Comparison of ENCODE assay signal across 10 cellular contexts in the genomic region with DNA sequence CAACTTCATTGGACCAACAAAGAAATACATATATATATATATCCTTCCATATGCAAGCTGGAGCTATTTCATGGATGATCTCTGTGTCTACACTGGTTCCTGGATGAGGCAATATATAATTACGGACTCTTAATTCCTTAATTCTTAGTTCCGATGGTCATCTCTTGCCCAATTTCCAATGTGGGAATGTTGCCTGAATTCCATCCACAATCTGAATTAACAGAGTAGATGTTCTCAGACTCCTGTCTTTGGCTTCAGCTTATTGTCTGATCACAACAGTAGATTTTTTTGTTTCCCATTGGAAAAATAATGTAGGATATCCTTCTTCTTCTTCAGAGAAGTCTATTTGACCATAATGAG.
"Had no signal": no experiment of that assay in that cellular context is flagged by ENCODE, and none has a peak within 500 bp of the region (broad histone marks: within the 10 kb centered on the region; RNA-seq: fewer than 3 reads in every experiment).

No MANE protein-coding gene starts in this region.

- H3K36me3 ChIP-seq: esophagus squamous epithelium had no signal

- H3K27me3 ChIP-seq: esophagus squamous epithelium had no signal

- DNase-seq: activated CD4-positive, alpha-beta T cell treated with anti-CD3 and anti-CD28 coated beads for 1 hour; activated CD4-positive, alpha-beta T cell treated with anti-CD3 and anti-CD28 coated beads, Interleukin-2, amount 50 U/mL, for 48 hours; activated CD8-positive, alpha-beta memory T cell treated with anti-CD3 and anti-CD28 coated beads, Interleukin-2, amount 10 ng/mL, durations not matched to agents 7 days and 5 days; activated effector memory CD4-positive, alpha-beta T cell treated with anti-CD3 and anti-CD28 coated beads, Interleukin-2, amount 50 U/mL, for 16 hours; activated T-cell treated with anti-CD3 and anti-CD28 coated beads, Interleukin-2, amount 50 U/mL, for 4 hours; esophagus squamous epithelium; stimulated activated CD4-positive, alpha-beta T cell treated with anti-CD3 and anti-CD28 coated beads, Interleukin-4, amount 100 ng/mL, for 24 hours; stimulated activated naive CD8-positive, alpha-beta T cell treated with anti-CD3 and anti-CD28 coated beads, Interleukin-15, amount 100 ng/mL, for 72 hours; T1000 had no signal

- H3K9me3 ChIP-seq: esophagus squamous epithelium had no signal

- H3K4me1 ChIP-seq: esophagus squamous epithelium had no signal

- H3K4me3 ChIP-seq: esophagus squamous epithelium had no signal

- ATAC-seq: activated CD8-positive, alpha-beta memory T cell treated with anti-CD3 and anti-CD28 coated beads, Interleukin-2, amount 10 ng/mL, durations not matched to agents 7 days and 5 days; activated naive CD4-positive, alpha-beta T cell treated with anti-CD3 and anti-CD28 coated beads, Interleukin-2, amount 50 U/mL, for 72 hours; activated T-cell treated with anti-CD3 and anti-CD28 coated beads, Interleukin-2, amount 50 U/mL, for 4 hours; stimulated activated naive CD8-positive, alpha-beta T cell treated with anti-CD3 and anti-CD28 coated beads, Interleukin-15, amount 100 ng/mL, for 72 hours had no signal
